ENCODE assay signal across 2 cellular contexts in genomic region chr5:90351101-90351500, GRCh38.
"Had no signal": no experiment of that assay in that cellular context is flagged by ENCODE, and none has a peak within 500 bp of the region (broad histone marks: within the 10 kb centered on the region; RNA-seq: fewer than 3 reads in every experiment).

No MANE protein-coding gene starts in this region.

- DNase-seq: GDM1, GF-D8 had no signal
